ENCODE assay signal across 9 cellular contexts in the genomic region with DNA sequence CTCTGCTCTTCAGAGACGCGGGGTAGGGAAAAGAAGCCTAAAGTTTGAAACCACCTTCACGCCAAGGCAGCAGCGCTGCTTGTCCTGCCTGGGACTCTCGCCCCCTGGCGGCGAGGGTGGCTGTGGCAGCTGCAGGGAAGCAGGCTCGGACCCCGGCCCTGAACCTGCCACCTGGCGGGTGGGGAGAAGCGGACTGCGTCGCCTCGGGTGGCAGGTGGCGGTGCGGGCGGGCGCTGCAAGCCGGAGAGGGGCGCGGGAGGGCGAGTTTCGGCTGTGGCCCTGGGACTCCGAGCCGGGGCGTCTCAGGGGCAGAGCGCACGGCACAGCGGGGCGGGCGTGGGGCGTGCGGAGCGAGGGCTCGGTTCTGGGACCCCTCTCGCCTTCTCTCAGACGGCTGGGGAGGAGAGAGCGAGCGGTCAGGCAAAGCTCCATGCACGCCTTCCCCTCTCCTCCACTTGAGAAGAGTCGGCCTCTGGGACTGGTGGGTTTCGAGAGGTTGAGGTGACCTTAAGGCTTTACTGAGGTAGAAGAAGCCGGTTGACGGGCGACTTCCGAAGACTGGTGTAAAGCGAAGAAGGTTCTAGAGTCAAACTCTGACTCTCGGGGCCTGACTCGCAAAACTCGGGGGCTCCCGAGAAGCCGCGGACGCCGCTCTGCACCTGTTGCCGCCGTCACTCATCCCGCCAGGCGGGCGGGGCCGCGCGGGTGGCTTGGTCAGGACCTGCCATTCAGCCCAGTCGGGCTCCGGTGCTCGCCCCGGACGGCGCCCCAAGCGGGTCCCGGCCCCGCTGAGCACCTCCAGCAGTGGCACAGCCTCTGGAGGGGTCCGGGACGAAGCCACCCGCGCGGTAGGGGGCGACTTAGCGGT. TPM values are rescaled to one million over a fixed set of nuclear protein-coding genes. Genes with fewer than 3 reads are reported as not detected.
A peak's percentile ranks its signal among the peaks of the same experiment; 100 is the strongest.
DNase-seq lines count a peak whose midpoint lies in the region; ATAC-seq, FAIRE-seq and TF ChIP-seq lines count a peak whose summit lies in the region.
"Had no signal": no experiment of that assay in that cellular context is flagged by ENCODE, and none has a peak within 500 bp of the region (broad histone marks: within the 10 kb centered on the region; RNA-seq: fewer than 3 reads in every experiment).

No MANE protein-coding gene starts in this region.

- peak overlapping the region; percentile 49 for H2AFZ ChIP-seq in astrocyte (ENCODE audit: low read depth, low read length)

- ATAC-seq in GM21390 (IDR thresholded peaks at IDR 0.05; ENCODE audit: unreplicated experiment): peak; percentile 85

- TF ChIP-seq CTCF in AG10803 (conservative IDR thresholded peaks at IDR 0.05; ENCODE audit: low read length) (peak; percentile 55), astrocyte (IDR thresholded peaks at IDR 0.05; ENCODE audit: insufficient read depth, low read depth, low read length) (no peak)

- peaks cover 5% of the 10 kb centered on the region for H3K27me3 Mint-ChIP-seq in astrocyte (ENCODE audit: low read depth, unreplicated experiment)

- H3K9me3 ChIP-seq in astrocyte (ENCODE audit: insufficient read depth, low read depth, low read length): no peaks in the 10 kb centered on the region

- H3K27ac Mint-ChIP-seq in astrocyte (ENCODE audit: unreplicated experiment): no peak overlapping the region

- no peak overlapping the region for H3K9ac ChIP-seq in astrocyte (ENCODE audit: low read length)

- no peaks in the 10 kb centered on the region for H3K4me1 ChIP-seq in astrocyte (ENCODE audit: insufficient read depth, low read length)

- H3K4me2 ChIP-seq in astrocyte (ENCODE audit: low read length): peak overlapping the region; percentile 83

- H3K4me3 Mint-ChIP-seq in astrocyte (ENCODE audit: unreplicated experiment): no peak overlapping the region

- FAIRE-seq in astrocyte (lab: Jason Lieb, UNC): no peak

- no peaks in the 10 kb centered on the region for H3K79me2 ChIP-seq in astrocyte (ENCODE audit: insufficient read depth, low read length)

- H3K4me1 Mint-ChIP-seq in astrocyte (ENCODE audit: low read depth, unreplicated experiment): no peaks in the 10 kb centered on the region

- H3K4me3 ChIP-seq in AG10803 (ENCODE audit: low read length) (peak overlapping the region; percentile 38), astrocyte (ENCODE audit: insufficient read depth, low read depth, low read length) (peak overlapping the region; percentile 40)

- peaks cover 2% of the 10 kb centered on the region for H3K9me3 Mint-ChIP-seq in astrocyte (ENCODE audit: unreplicated experiment)

- no peak overlapping the region for H3K27ac ChIP-seq in astrocyte (ENCODE audit: low read depth, low read length)

- peaks cover 16% of the 10 kb centered on the region for H3K27me3 ChIP-seq in astrocyte (ENCODE audit: insufficient read depth, low read length)

- no peaks in the 10 kb centered on the region for H3K36me3 ChIP-seq in astrocyte (ENCODE audit: insufficient read depth, low read length)

- H4K20me1 ChIP-seq in astrocyte (ENCODE audit: insufficient read depth, low read length): no peaks in the 10 kb centered on the region

- no peak for DNase-seq in AG10803 (ENCODE audit: low read depth)
- DNase-seq in RPMI8226: peak; percentile 17
- no peak for DNase-seq in astrocyte (ENCODE audit: low read depth)
- DNase-seq in islet precursor cell: peak; percentile 83
- DNase-seq in stimulated activated CD4-positive, alpha-beta T cell treated with anti-CD3 and anti-CD28 coated beads, Interleukin-4, amount 100 ng/mL, for 24 hours: peak; percentile 61
- no peak for DNase-seq in kidney glomerular epithelial cell (lab: John Stamatoyannopoulos, UW)
- no peak for DNase-seq in NAMALWA (ENCODE audit: low spot score)

- no peaks in the 10 kb centered on the region for H3K36me3 Mint-ChIP-seq in astrocyte (ENCODE audit: low read depth, unreplicated experiment)

RNA-seq across cellular contexts. Expression of a gene that starts 1.1 kb away (rescaled TPM):
- total RNA-seq in astrocyte: not detected in 2 replicates
- total RNA-seq: lung microvascular endothelial cell had no signal

RNA-seq across cellular contexts. Expression of a gene that starts 18.1 kb away (rescaled TPM):
- total RNA-seq in astrocyte: 0.84 and 1.6 TPM in 2 replicates

Comparison
In these comparisons a context has a peak if more than half of its experiments do, and no peak if none do; other contexts are left out.
1. DNase-seq: peak in RPMI8226 (single experiment), islet precursor cell (single experiment) and stimulated activated CD4-positive, alpha-beta T cell treated with anti-CD3 and anti-CD28 coated beads, Interleukin-4, amount 100 ng/mL, for 24 hours (single experiment); none in AG10803 (single experiment), astrocyte (single experiment), kidney glomerular epithelial cell (single experiment) and NAMALWA (single experiment).